In genomic region chr3:48660800-48661400, GRCh38 we compare ENCODE assay signal across 14 cellular contexts. TPM values are rescaled to one million over a fixed set of nuclear protein-coding genes. Genes with fewer than 3 reads are reported as not detected.
DNase-seq lines count a peak whose midpoint lies in the region; ATAC-seq and TF ChIP-seq lines count a peak whose summit lies in the region.
"Had no signal": no experiment of that assay in that cellular context is flagged by ENCODE, and none has a peak within 500 bp of the region (broad histone marks: within the 10 kb centered on the region; RNA-seq: fewer than 3 reads in every experiment).

No MANE protein-coding gene starts in this region.

- no peaks in the 10 kb centered on the region for H3K9me3 ChIP-seq in vagina
- no peaks in the 10 kb centered on the region for H3K9me3 ChIP-seq in ascending aorta

- H3K9me3 Mint-ChIP-seq in natural killer cell (no peaks in the 10 kb centered on the region), naive B cell (peaks cover 0 to 4% (median 0%) of the 10 kb centered on the region in 7 donors)
- H3K9me3 Mint-ChIP-seq in natural killer cell treated with Interleukin-12 subunit alpha and Interleukin-12 subunit beta and Interleukin-15 and Interleukin-18, amount 100 ng/mL, for 72 hours = no peaks in the 10 kb centered on the region
- H3K9me3 Mint-ChIP-seq in T-helper 2 cell treated with Interferon-gamma antibody and Interleukin-4, amounts not matched to agents 5 μg/mL and 100 μg/mL, for 36 hours = no peaks in the 10 kb centered on the region
- H3K9me3 Mint-ChIP-seq: T-cell had no signal

- TF ChIP-seq CTCF in natural killer cell (IDR thresholded peaks at IDR 0.05) (no peak), dorsolateral prefrontal cortex (IDR thresholded peaks at IDR 0.05 in 54 of 56, conservative IDR thresholded peaks at IDR 0.05 in 2 of 56; ENCODE audit: low read depth in 1 of 56, partially characterized antibody in 56 of 56) (no peak), vagina (IDR thresholded peaks at IDR 0.05) (no peak), ascending aorta (IDR thresholded peaks at IDR 0.05) (no peak)

- H3K36me3 Mint-ChIP-seq in natural killer cell (no peaks in the 10 kb centered on the region), naive B cell (peaks cover 0 to 10% of the 10 kb centered on the region in 2 donors)
- no peaks in the 10 kb centered on the region for H3K36me3 Mint-ChIP-seq in natural killer cell treated with Interleukin-12 subunit alpha and Interleukin-12 subunit beta and Interleukin-15 and Interleukin-18, amount 100 ng/mL, for 72 hours
- no peaks in the 10 kb centered on the region for H3K36me3 Mint-ChIP-seq in T-helper 2 cell treated with Interferon-gamma antibody and Interleukin-4, amounts not matched to agents 5 μg/mL and 100 μg/mL, for 36 hours (ENCODE audit: low read depth)
- H3K36me3 Mint-ChIP-seq: immature natural killer cell, T-cell had no signal

- H3K27ac ChIP-seq in dorsolateral prefrontal cortex = peak overlapping the region in 1 of 59 donors; percentile 85
- H3K27ac ChIP-seq in vagina = no peak overlapping the region
- no peak overlapping the region for H3K27ac ChIP-seq in ascending aorta

- H3K4me3 Mint-ChIP-seq in natural killer cell (peak overlapping the region; percentile 37), naive B cell (peak overlapping the region in 5 of 8 donors; percentile 36 to 82 (median 64))
- no peak overlapping the region for H3K4me3 Mint-ChIP-seq in natural killer cell treated with Interleukin-12 subunit alpha and Interleukin-12 subunit beta and Interleukin-15 and Interleukin-18, amount 100 ng/mL, for 72 hours
- H3K4me3 Mint-ChIP-seq in T-helper 2 cell treated with Interferon-gamma antibody and Interleukin-4, amounts not matched to agents 5 μg/mL and 100 μg/mL, for 36 hours = no peak overlapping the region

- ATAC-seq in natural killer cell (no peak), naive B cell (ENCODE audit: low read depth in 2 of 2) (no peak)
- no peak for ATAC-seq in natural killer cell treated with Interleukin-12 subunit alpha and Interleukin-12 subunit beta and Interleukin-15 and Interleukin-18, amount 100 ng/mL, for 72 hours

- H3K27ac Mint-ChIP-seq in natural killer cell (no peak overlapping the region), naive B cell (no peak overlapping the region)
- H3K27ac Mint-ChIP-seq in natural killer cell treated with Interleukin-12 subunit alpha and Interleukin-12 subunit beta and Interleukin-15 and Interleukin-18, amount 100 ng/mL, for 72 hours = peak overlapping the region in 1 of 2 donors; percentile 44
- no peak overlapping the region for H3K27ac Mint-ChIP-seq in T-helper 2 cell treated with Interferon-gamma antibody and Interleukin-4, amounts not matched to agents 5 μg/mL and 100 μg/mL, for 36 hours
- H3K27ac Mint-ChIP-seq: immature natural killer cell, T-cell had no signal

- H3K36me3 ChIP-seq in vagina = no peaks in the 10 kb centered on the region
- H3K36me3 ChIP-seq in ascending aorta = no peaks in the 10 kb centered on the region

- H3K4me3 ChIP-seq in dorsolateral prefrontal cortex = peak overlapping the region in 45 of 59 donors; percentile 53 to 89 (median 72)
- peak overlapping the region; percentile 2 to 26 for H3K4me3 ChIP-seq in vagina
- peak overlapping the region in 1 of 2 donors; percentile 73 for H3K4me3 ChIP-seq in ascending aorta

- TF ChIP-seq POLR2A in vagina (IDR thresholded peaks at IDR 0.05) = no peak

- peaks cover 7 to 15% of the 10 kb centered on the region in 2 donors for H3K27me3 Mint-ChIP-seq in natural killer cell (ENCODE audit: low read depth in 2 of 2)
- H3K27me3 Mint-ChIP-seq in natural killer cell treated with Interleukin-12 subunit alpha and Interleukin-12 subunit beta and Interleukin-15 and Interleukin-18, amount 100 ng/mL, for 72 hours = peaks cover 0 to 8% of the 10 kb centered on the region in 2 donors
- H3K27me3 Mint-ChIP-seq in naive B cell = peaks cover 33 to 56% (median 34%) of the 10 kb centered on the region in 3 donors
- peaks cover 11% of the 10 kb centered on the region for H3K27me3 Mint-ChIP-seq in T-helper 2 cell treated with Interferon-gamma antibody and Interleukin-4, amounts not matched to agents 5 μg/mL and 100 μg/mL, for 36 hours (ENCODE audit: low read depth)

- intact Hi-C loops in natural killer cell (cut with micrococcal nuclease) (no loop called here), dorsolateral prefrontal cortex (cut with DNase I) (loop anchor here (2.0 to 10.0 kb wide), 3 partner anchors 24 to 106 kb away; partner anchors contain the start of gene PFKFB4 (in 1 of the 2)), vagina (cut with DNase I) (no loop called here), ascending aorta (cut with DNase I) (no loop called here)

- no peak for DNase-seq in natural killer cell
- DNase-seq in natural killer cell treated with Interleukin-12 subunit alpha and Interleukin-12 subunit beta and Interleukin-15 and Interleukin-18, amount 100 ng/mL, for 72 hours (ENCODE audit: low spot score) = no peak
- no peak for DNase-seq in dorsolateral prefrontal cortex
- DNase-seq in naive B cell = no peak
- no peak for DNase-seq in vagina (ENCODE audit: extremely low spot score in 2 of 2)
- DNase-seq in ascending aorta (ENCODE audit: low spot score in 2 of 2) = no peak
- no peak for DNase-seq in NCI-H446 (lab: John Stamatoyannopoulos, UW)
- DNase-seq in T-helper 2 cell treated with Interferon-gamma antibody and Interleukin-4, amounts not matched to agents 5 μg/mL and 100 μg/mL, for 36 hours (ENCODE audit: low spot score) = no peak
- DNase-seq: NCI-H345 had no signal

- H3K4me1 Mint-ChIP-seq in natural killer cell = peaks cover 19 to 22% of the 10 kb centered on the region in 2 donors
- H3K4me1 Mint-ChIP-seq in natural killer cell treated with Interleukin-12 subunit alpha and Interleukin-12 subunit beta and Interleukin-15 and Interleukin-18, amount 100 ng/mL, for 72 hours (ENCODE audit: low read depth in 2 of 2) = peaks cover 16 to 23% of the 10 kb centered on the region in 2 donors
- H3K4me1 Mint-ChIP-seq in naive B cell = peaks cover 12 to 33% (median 19%) of the 10 kb centered on the region in 3 donors
- peaks cover 15% of the 10 kb centered on the region for H3K4me1 Mint-ChIP-seq in T-helper 2 cell treated with Interferon-gamma antibody and Interleukin-4, amounts not matched to agents 5 μg/mL and 100 μg/mL, for 36 hours (ENCODE audit: low read depth)

- H3K4me1 ChIP-seq in vagina (peaks cover 28% of the 10 kb centered on the region), ascending aorta (peaks cover 6 to 24% of the 10 kb centered on the region in 2 donors)

- H3K27me3 ChIP-seq in dorsolateral prefrontal cortex (peaks cover 0 to 5% (median 0%) of the 10 kb centered on the region in 45 donors), vagina (peaks cover 4% of the 10 kb centered on the region), ascending aorta (no peaks in the 10 kb centered on the region)

RNA-seq across cellular contexts. Expression of gene CELSR3, which starts 1.8 kb away (rescaled TPM):
- total RNA-seq in natural killer cell = 1 to 10 TPM; 2.0 to 3.4 (median 2.6) TPM
- total RNA-seq in natural killer cell treated with Interleukin-12 subunit alpha and Interleukin-12 subunit beta and Interleukin-15 and Interleukin-18, amount 100 ng/mL, for 72 hours = 10 to 100 TPM in 1 of 2 donors, 1 to 10 TPM in 1; 4.4 to 20.1 TPM
- total RNA-seq in dorsolateral prefrontal cortex = 10 to 100 TPM; 21.5 to 68.6 (median 39.9) TPM
- polyA plus RNA-seq in naive B cell (ENCODE audit: low read depth in 6 of 6) = under 1 TPM in 1 of 6 donors, not detected in 5; 0.28 TPM
- 2.2 TPM for total RNA-seq in vagina
- 2.6 TPM for total RNA-seq in ascending aorta

RNA-seq across cellular contexts. Expression of gene NCKIPSD, which starts 24.8 kb away (rescaled TPM):
- total RNA-seq in natural killer cell (10 to 100 TPM; 12.2 to 14.1 (median 12.8) TPM), dorsolateral prefrontal cortex (100 to 1,000 TPM in 69 of 120 experiments, 10 to 100 TPM in 51; 66.3 to 147 (median 103) TPM), vagina (45.9 TPM), ascending aorta (102 TPM)
- 10 to 100 TPM; 22.7 to 37.0 TPM for total RNA-seq in natural killer cell treated with Interleukin-12 subunit alpha and Interleukin-12 subunit beta and Interleukin-15 and Interleukin-18, amount 100 ng/mL, for 72 hours
- polyA plus RNA-seq in naive B cell (ENCODE audit: low read depth in 6 of 6) = 10 to 100 TPM in 1 of 6 donors, 1 to 10 TPM in 5; 3.3 to 11.2 (median 4.9) TPM

RNA-seq across cellular contexts. Expression of gene SLC26A6, which starts 25.6 kb away (rescaled TPM):
- total RNA-seq in natural killer cell = 10 to 100 TPM; 25.8 to 37.6 (median 32.3) TPM
- total RNA-seq in natural killer cell treated with Interleukin-12 subunit alpha and Interleukin-12 subunit beta and Interleukin-15 and Interleukin-18, amount 100 ng/mL, for 72 hours = 10 to 100 TPM; 31.3 to 62.4 TPM
- 10 to 100 TPM in 97 of 120 experiments, 1 to 10 TPM in 23; 5.6 to 28.6 (median 13.1) TPM for total RNA-seq in dorsolateral prefrontal cortex
- 1 to 10 TPM in 2 of 6 donors, under 1 TPM in 3, not detected in 1; 0.25 to 1.7 (median 0.97) TPM for polyA plus RNA-seq in naive B cell (ENCODE audit: low read depth in 6 of 6)
- 35.1 TPM for total RNA-seq in vagina
- total RNA-seq in ascending aorta = 28.1 TPM

RNA-seq across cellular contexts. Expression of gene TMEM89, which starts 39.3 kb away (rescaled TPM):
- total RNA-seq in natural killer cell = not detected
- total RNA-seq in natural killer cell treated with Interleukin-12 subunit alpha and Interleukin-12 subunit beta and Interleukin-15 and Interleukin-18, amount 100 ng/mL, for 72 hours = not detected
- total RNA-seq in dorsolateral prefrontal cortex = not detected
- not detected for polyA plus RNA-seq in naive B cell (ENCODE audit: low read depth in 6 of 6)
- total RNA-seq in vagina = not detected
- not detected for total RNA-seq in ascending aorta
- total RNA-seq: Daoy; esophagus mucosa; naive thymus-derived CD4-positive, alpha-beta T cell had no signal
- polyA plus RNA-seq: immature natural killer cell; naive thymus-derived CD4-positive, alpha-beta T cell had no signal

RNA-seq across cellular contexts. Expression of gene UQCRC1, which starts 51.5 kb away (rescaled TPM):
- total RNA-seq in natural killer cell (100 to 1,000 TPM; 117 to 139 (median 124) TPM), dorsolateral prefrontal cortex (100 to 1,000 TPM in 119 of 120 experiments, 10 to 100 TPM in 1; 75.3 to 310 (median 207) TPM), vagina (190 TPM), ascending aorta (193 TPM)
- total RNA-seq in natural killer cell treated with Interleukin-12 subunit alpha and Interleukin-12 subunit beta and Interleukin-15 and Interleukin-18, amount 100 ng/mL, for 72 hours = 100 to 1,000 TPM; 171 to 211 TPM
- polyA plus RNA-seq in naive B cell (ENCODE audit: low read depth in 6 of 6) = 100 to 1,000 TPM; 152 to 385 (median 155) TPM

Comparison
In these comparisons a context has a peak if more than half of its experiments do, and no peak if none do; other contexts are left out.
1. H3K4me3 Mint-ChIP-seq: peak in natural killer cell (single experiment) and naive B cell (5 of 8); none in natural killer cell treated with Interleukin-12 subunit alpha and Interleukin-12 subunit beta and Interleukin-15 and Interleukin-18, amount 100 ng/mL, for 72 hours (single experiment) and T-helper 2 cell treated with Interferon-gamma antibody and Interleukin-4, amounts not matched to agents 5 μg/mL and 100 μg/mL, for 36 hours (single experiment).
2. intact Hi-C loops: an anchor here in dorsolateral prefrontal cortex (2.0 to 10.0 kb wide); none called in natural killer cell, vagina and ascending aorta.